In the genomic region with DNA sequence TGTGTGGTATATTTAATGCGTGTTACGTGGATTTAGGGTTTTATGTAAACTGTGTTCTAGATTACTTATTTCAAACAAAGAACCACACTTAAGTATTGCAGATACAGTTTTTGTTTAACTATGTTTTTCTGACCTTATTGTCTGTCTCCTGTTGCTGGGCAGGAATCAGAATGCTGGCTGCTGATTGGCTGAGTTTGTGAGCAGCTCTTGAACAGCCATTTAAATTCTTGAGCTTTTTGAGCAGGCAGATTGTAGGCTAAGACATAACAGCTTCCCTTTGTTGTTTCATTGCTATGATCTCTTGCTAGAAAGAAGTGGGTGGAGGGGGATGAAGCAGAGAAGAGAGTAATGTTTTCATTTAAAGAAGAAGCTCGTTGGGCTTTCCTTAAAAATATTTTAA, we compare ENCODE assay signal across 8 cellular contexts. TPM values are rescaled to one million over a fixed set of nuclear protein-coding genes. Genes with fewer than 3 reads are reported as not detected.
DNase-seq lines count a peak whose midpoint lies in the region; ATAC-seq and TF ChIP-seq lines count a peak whose summit lies in the region.

No MANE protein-coding gene starts in this region.

- peaks cover 44% of the 10 kb centered on the region for H3K36me3 Mint-ChIP-seq in activated B cell treated with CpG ODN at 0.5 μM for 24 hours (ENCODE audit: low read depth)
- peaks cover 16% of the 10 kb centered on the region for H3K36me3 Mint-ChIP-seq in central memory CD8-positive, alpha-beta T cell (ENCODE audit: insufficient read depth)

- intact Hi-C loops in activated B cell treated with CpG ODN at 0.5 μM for 24 hours (cut with micrococcal nuclease) = loop anchor here (1.0 to 2.0 kb wide), 4 partner anchors 15 to 233 kb away; no protein-coding TSS in a partner anchor
- intact Hi-C loops in ovary (cut with DNase I) = no loop called here

- no peak for TF ChIP-seq EP300 in ovary (IDR thresholded peaks at IDR 0.05)

- POLR2A ChIA-PET in activated B cell treated with CpG ODN at 0.5 μM for 24 hours (lab: Charles Lee) = interaction anchor here (0.8 to 1.1 kb wide), 2 partner anchors 52 to 178 kb away, joined by 3 to 5 read pairs; partner anchors contain the start of gene ATF7IP

- H3K9me3 ChIP-seq in ovary = no peaks in the 10 kb centered on the region

- H3K36me3 ChIP-seq in ovary = no peaks in the 10 kb centered on the region

- H3K27me3 ChIP-seq in HL-60 (ENCODE audit: insufficient read depth, poor library complexity, severe bottlenecking) (no peaks in the 10 kb centered on the region), ovary (no peaks in the 10 kb centered on the region)

- TF ChIP-seq CTCF in AG09319 (IDR thresholded peaks at IDR 0.05; ENCODE audit: low read depth, low read length) (no peak), HL-60 (IDR thresholded peaks at IDR 0.05; ENCODE audit: insufficient read depth, low read length) (no peak), activated B cell treated with CpG ODN at 0.5 μM for 24 hours (IDR thresholded peaks at IDR 0.05) (no peak), ovary (IDR thresholded peaks at IDR 0.05) (no peak)

- WGBS in ovary, 3 donors = 65 to 69% (median 68%) methylated on average over 3 of the region's 3 CpGs

- H3K4me3 Mint-ChIP-seq in activated B cell treated with CpG ODN at 0.5 μM for 24 hours = peak overlapping the region; percentile 58
- H3K4me3 Mint-ChIP-seq in central memory CD8-positive, alpha-beta T cell = peak overlapping the region; percentile 69

- CTCF ChIA-PET in activated B cell treated with CpG ODN at 0.5 μM for 24 hours (lab: Charles Lee) = interaction anchor here (1.0 to 2.5 kb wide), 3 partner anchors 160 to 232 kb away, joined by 5 to 27 read pairs (median 6); no protein-coding TSS in a partner anchor

- H3K9me3 Mint-ChIP-seq in activated B cell treated with CpG ODN at 0.5 μM for 24 hours = peaks cover 17% of the 10 kb centered on the region
- no peaks in the 10 kb centered on the region for H3K9me3 Mint-ChIP-seq in central memory CD8-positive, alpha-beta T cell

- no peak overlapping the region for H3K4me3 ChIP-seq in HL-60 (replicated peaks; ENCODE audit: insufficient read depth, low read length)
- H3K4me3 ChIP-seq in ovary = no peak overlapping the region

- peak overlapping the region; percentile 82 for H3K27ac Mint-ChIP-seq in activated B cell treated with CpG ODN at 0.5 μM for 24 hours
- H3K27ac Mint-ChIP-seq in central memory CD8-positive, alpha-beta T cell (ENCODE audit: low read depth) = peak overlapping the region; percentile 13

- H3K27ac ChIP-seq in HL-60 (replicated peaks) (no peak overlapping the region), ovary (no peak overlapping the region)

- no peaks in the 10 kb centered on the region for H3K27me3 Mint-ChIP-seq in activated B cell treated with CpG ODN at 0.5 μM for 24 hours
- no peaks in the 10 kb centered on the region for H3K27me3 Mint-ChIP-seq in central memory CD8-positive, alpha-beta T cell

- peaks cover 55% of the 10 kb centered on the region for H3K4me1 Mint-ChIP-seq in activated B cell treated with CpG ODN at 0.5 μM for 24 hours
- peaks cover 57% of the 10 kb centered on the region for H3K4me1 Mint-ChIP-seq in central memory CD8-positive, alpha-beta T cell

- ATAC-seq in activated B cell treated with CpG ODN at 0.5 μM for 24 hours (ENCODE audit: low read depth) = peak; percentile 59
- peak; percentile 61 for ATAC-seq in central memory CD8-positive, alpha-beta T cell (replicated peaks; ENCODE audit: extremely low read depth, poor library complexity, severe bottlenecking)

- TF ChIP-seq POLR2A in ovary (IDR thresholded peaks at IDR 0.05) = no peak

- DNase-seq in AG09319 (ENCODE audit: extremely low read depth, low read depth) = peak; percentile 66
- peak; percentile 12 to 43 for DNase-seq in HL-60 (ENCODE audit: low read depth in 1 of 2, low spot score in 1 of 2)
- DNase-seq in activated B cell treated with CpG ODN at 0.5 μM for 24 hours = no peak
- DNase-seq in central memory CD8-positive, alpha-beta T cell (ENCODE audit: low spot score in 2 of 2) = peak; percentile 27 to 64
- peak; percentile 96 for DNase-seq in iris pigment epithelial cell (ENCODE audit: low read depth)
- peak; percentile 41 to 46 (median 45) for DNase-seq in stimulated activated CD4-positive, alpha-beta T cell treated with anti-CD3 and anti-CD28 coated beads, Interleukin-12 subunit alpha, Interleukin-12 subunit beta, amount 100 ng/mL, for 48 hours (ENCODE audit: low read depth in 2 of 3, low spot score in 1 of 3)
- DNase-seq in NCI-H510A treated with DMSO at 0.1 percent for 48 hours (lab: John Stamatoyannopoulos, UW) = no peak
- no peak for DNase-seq in ovary

- H3K4me1 ChIP-seq in ovary (ENCODE audit: insufficient read depth) = peaks cover 1% of the 10 kb centered on the region

RNA-seq across cellular contexts. Expression of gene ATF7IP, which starts 52.2 kb away (rescaled TPM):
- 142 and 153 TPM in 2 replicates for total RNA-seq in activated B cell treated with CpG ODN at 0.5 μM for 24 hours
- 10 to 100 TPM; 34.8 to 91.5 (median 78.4) TPM for total RNA-seq in ovary
- polyA plus RNA-seq in ovary = 10 to 100 TPM; 12.4 to 30.7 TPM

Comparison
In these comparisons a context has a peak if more than half of its experiments do, and no peak if none do; other contexts are left out.
1. DNase-seq: peak in AG09319 (single experiment), HL-60 (2 of 2), central memory CD8-positive, alpha-beta T cell (2 of 2), iris pigment epithelial cell (single experiment) and stimulated activated CD4-positive, alpha-beta T cell treated with anti-CD3 and anti-CD28 coated beads, Interleukin-12 subunit alpha, Interleukin-12 subunit beta, amount 100 ng/mL, for 48 hours (3 of 3); none in activated B cell treated with CpG ODN at 0.5 μM for 24 hours (single experiment), NCI-H510A treated with DMSO at 0.1 percent for 48 hours (single experiment) and ovary (0 of 5).